In the genomic region with DNA sequence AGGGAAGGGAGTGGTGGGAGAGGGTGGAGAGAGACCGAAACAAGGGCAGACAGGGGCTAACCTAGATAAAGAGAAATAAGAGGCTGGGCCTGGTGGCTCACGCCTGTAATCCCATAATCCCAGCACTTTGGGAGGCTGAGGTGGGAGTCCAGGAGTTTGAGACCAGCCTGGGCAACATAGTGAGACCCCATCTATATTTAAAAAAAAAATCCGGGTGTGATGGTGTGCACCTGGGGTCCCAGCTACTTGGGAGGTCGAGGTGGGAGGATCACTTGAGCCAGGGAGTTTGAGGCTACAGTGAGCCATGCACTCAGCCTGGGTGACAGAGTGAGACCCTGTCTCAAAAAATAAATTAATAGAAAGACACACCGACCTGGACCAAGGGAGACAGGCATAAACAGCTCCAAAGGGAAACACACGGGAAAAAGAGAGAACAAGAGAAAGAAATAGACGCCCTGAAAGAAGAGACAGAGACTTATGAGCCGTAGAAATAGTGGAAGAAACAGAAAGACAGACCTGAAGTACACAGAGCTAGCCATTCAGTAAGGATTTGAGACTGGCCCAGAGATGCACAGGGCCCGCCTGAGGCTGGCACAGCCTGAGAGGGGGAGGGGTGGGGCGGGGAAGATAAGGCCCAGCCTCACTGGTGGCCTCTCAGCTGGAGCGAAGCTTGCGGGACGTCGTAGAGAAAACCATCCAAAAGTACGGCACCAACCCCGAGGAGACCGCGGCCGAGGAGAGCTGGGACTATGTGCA, we compare ENCODE assay signal across 15 cellular contexts. TPM values are rescaled to one million over a fixed set of nuclear protein-coding genes. Genes with fewer than 3 reads are reported as not detected.
DNase-seq lines count a peak whose midpoint lies in the region; ATAC-seq and TF ChIP-seq lines count a peak whose summit lies in the region.
"Had no signal": no experiment of that assay in that cellular context is flagged by ENCODE, and none has a peak within 500 bp of the region (broad histone marks: within the 10 kb centered on the region; RNA-seq: fewer than 3 reads in every experiment).

No MANE protein-coding gene starts in this region.

- peak overlapping the region; percentile 11 for H3K27ac Mint-ChIP-seq in dendritic cell treated with granulocyte-macrophage colony-stimulating factor and Interleukin-4, amounts not matched to agents 40 ng/mL and 50 ng/mL, for 4 days
- H3K27ac Mint-ChIP-seq in natural killer cell: peak overlapping the region; percentile 32 to 98

- H3K36me3 Mint-ChIP-seq in dendritic cell treated with granulocyte-macrophage colony-stimulating factor and Interleukin-4, amounts not matched to agents 40 ng/mL and 50 ng/mL, for 4 days (ENCODE audit: low read depth): peaks cover 48% of the 10 kb centered on the region
- H3K36me3 Mint-ChIP-seq in natural killer cell: no peaks in the 10 kb centered on the region

- H3K4me1 ChIP-seq in HUES64 (ENCODE audit: insufficient read depth, low read length): peaks cover 14% of the 10 kb centered on the region
- peaks cover 19% of the 10 kb centered on the region for H3K4me1 ChIP-seq in mucosa of descending colon (ENCODE audit: low read depth)

- intact Hi-C loops in dendritic cell treated with granulocyte-macrophage colony-stimulating factor and Interleukin-4, amounts not matched to agents 40 ng/mL and 50 ng/mL, for 4 days (cut with micrococcal nuclease): no loop called here
- intact Hi-C loops in natural killer cell (cut with micrococcal nuclease) (loop anchor here (5.0 kb wide), 1 partner anchor 35 kb away; no protein-coding TSS in a partner anchor), mucosa of descending colon (cut with DNase I, micrococcal nuclease) (no loop called here), sciatic nerve (cut with DNase I) (no loop called here)

- 46% methylated on average over 19 of the region's 19 CpGs for WGBS in HUES64

- H3K27me3 ChIP-seq in HUES64 (ENCODE audit: insufficient read depth, low read length): peaks cover 11% of the 10 kb centered on the region

- H3K9me3 ChIP-seq in HUES64 (ENCODE audit: insufficient read depth, low read depth, low read length) (no peaks in the 10 kb centered on the region), mucosa of descending colon (no peaks in the 10 kb centered on the region)

- H3K27ac ChIP-seq in HUES64 (ENCODE audit: low read depth, low read length): no peak overlapping the region

- peaks cover 74% of the 10 kb centered on the region for H3K4me1 Mint-ChIP-seq in dendritic cell treated with granulocyte-macrophage colony-stimulating factor and Interleukin-4, amounts not matched to agents 40 ng/mL and 50 ng/mL, for 4 days (ENCODE audit: low read depth)
- peaks cover 69 to 82% of the 10 kb centered on the region in 2 donors for H3K4me1 Mint-ChIP-seq in natural killer cell

- H3K36me3 ChIP-seq in HUES64 (ENCODE audit: insufficient read depth, low read length) (peaks cover 21% of the 10 kb centered on the region), mucosa of descending colon (ENCODE audit: low read depth) (no peaks in the 10 kb centered on the region)

- no peak for TF ChIP-seq CTCF in natural killer cell (IDR thresholded peaks at IDR 0.05)
- no peak for TF ChIP-seq CTCF in mucosa of descending colon (IDR thresholded peaks at IDR 0.05)

- no peak overlapping the region for H3K4me3 Mint-ChIP-seq in dendritic cell treated with granulocyte-macrophage colony-stimulating factor and Interleukin-4, amounts not matched to agents 40 ng/mL and 50 ng/mL, for 4 days
- H3K4me3 Mint-ChIP-seq in natural killer cell: peak overlapping the region; percentile 49

- no peak overlapping the region for H3K9ac ChIP-seq in HUES64 (ENCODE audit: low read depth, low read length)

- ATAC-seq in natural killer cell: no peak
- no peak for ATAC-seq in mucosa of descending colon
- ATAC-seq in sciatic nerve: no peak
- ATAC-seq: right cardiac atrium had no signal

- H3K4me3 ChIP-seq in HUES64 (ENCODE audit: low read length): peak overlapping the region; percentile 39
- no peak overlapping the region for H3K4me3 ChIP-seq in mucosa of descending colon

- H3K9me3 Mint-ChIP-seq in dendritic cell treated with granulocyte-macrophage colony-stimulating factor and Interleukin-4, amounts not matched to agents 40 ng/mL and 50 ng/mL, for 4 days: no peaks in the 10 kb centered on the region
- H3K9me3 Mint-ChIP-seq in natural killer cell: no peaks in the 10 kb centered on the region

- DNase-seq in D341Med (ENCODE audit: low spot score) (peak; percentile 12), natural killer cell (no peak), mucosa of descending colon (no peak), sciatic nerve (ENCODE audit: low spot score) (no peak), kidney tubule cell (ENCODE audit: low spot score) (no peak), NCI-H82 (lab: John Stamatoyannopoulos, UW) (no peak)
- DNase-seq: caudate nucleus, mammary epithelial cell, NCI-H1694 treated with DMSO at 0.1 percent for 48 hours, right cardiac atrium, SW 1271 had no signal

- H3K27me3 Mint-ChIP-seq in dendritic cell treated with granulocyte-macrophage colony-stimulating factor and Interleukin-4, amounts not matched to agents 40 ng/mL and 50 ng/mL, for 4 days: no peaks in the 10 kb centered on the region
- H3K27me3 Mint-ChIP-seq in natural killer cell (ENCODE audit: low read depth in 2 of 2): no peaks in the 10 kb centered on the region

RNA-seq across cellular contexts. Expression of a gene that starts 2.2 kb away (rescaled TPM):
- not detected for polyA plus RNA-seq in HUES64 (2013, experiment 1 of 2)
- polyA plus RNA-seq in HUES64 (2013, experiment 2 of 2): not detected
- total RNA-seq in natural killer cell: 100 to 1,000 TPM; 322 to 392 (median 359) TPM
- total RNA-seq in mucosa of descending colon: 10 to 100 TPM in 2 of 3 donors, 1 to 10 TPM in 1; 5.6 to 11.2 (median 10.1) TPM
- 21.3 TPM for total RNA-seq in sciatic nerve
- total RNA-seq: HT-29, mammary epithelial cell had no signal
- polyA plus RNA-seq: mammary epithelial cell had no signal

RNA-seq across cellular contexts. Expression of a gene that starts 12.5 kb away (rescaled TPM):
- 0.50 TPM for polyA plus RNA-seq in HUES64 (2013, experiment 1 of 2)
- 0.89 TPM for polyA plus RNA-seq in HUES64 (2013, experiment 2 of 2)
- total RNA-seq in natural killer cell: 10 to 100 TPM in 2 of 3 donors, 1 to 10 TPM in 1; 7.2 to 11.5 (median 10.8) TPM
- total RNA-seq in mucosa of descending colon: 1 to 10 TPM in 1 of 3 donors, under 1 TPM in 2; 0.36 to 3.7 (median 0.52) TPM
- total RNA-seq in sciatic nerve: 5.6 TPM
- total RNA-seq: HT-29 had no signal

RNA-seq across cellular contexts. Expression of a gene that starts 24.8 kb away (rescaled TPM):
- 122 TPM for polyA plus RNA-seq in HUES64 (2013, experiment 1 of 2)
- polyA plus RNA-seq in HUES64 (2013, experiment 2 of 2): 121 TPM
- total RNA-seq in natural killer cell (not detected), mucosa of descending colon (10 to 100 TPM in 2 of 3 donors, 1 to 10 TPM in 1; 9.8 to 64.0 (median 21.8) TPM), sciatic nerve (33.0 TPM)

RNA-seq across cellular contexts. Expression of a gene that starts 26.2 kb away (rescaled TPM):
- 1.3 TPM for polyA plus RNA-seq in HUES64 (2013, experiment 1 of 2)
- 3.1 TPM for polyA plus RNA-seq in HUES64 (2013, experiment 2 of 2)
- not detected for total RNA-seq in natural killer cell
- under 1 TPM in 1 of 3 donors, not detected in 2; 0.44 TPM for total RNA-seq in mucosa of descending colon
- total RNA-seq in sciatic nerve: 0.89 TPM
- total RNA-seq: mammary epithelial cell, urinary bladder had no signal

RNA-seq across cellular contexts. Expression of a gene that starts 50.6 kb away (rescaled TPM):
- polyA plus RNA-seq in HUES64 (2013, experiment 1 of 2): not detected
- polyA plus RNA-seq in HUES64 (2013, experiment 2 of 2): not detected
- under 1 TPM in 2 of 3 donors, not detected in 1; 0.73 to 0.80 TPM for total RNA-seq in natural killer cell
- not detected for total RNA-seq in mucosa of descending colon
- not detected for total RNA-seq in sciatic nerve
- total RNA-seq: HT-29, mammary epithelial cell, right cardiac atrium, urinary bladder had no signal
- polyA plus RNA-seq: mammary epithelial cell, right cardiac atrium, urinary bladder had no signal

Comparison
In these comparisons a context has a peak if more than half of its experiments do, and no peak if none do; other contexts are left out.
1. RNA of a gene that starts 2.2 kb away (total RNA-seq): 322 to 392 TPM in natural killer cell; 21.3 TPM in sciatic nerve (single experiment) and 5.6 to 11.2 TPM in mucosa of descending colon; every median in the first group is over 10 times any median in the second.
2. RNA of a gene that starts 24.8 kb away (total RNA-seq): 33.0 TPM in sciatic nerve (single experiment) and 9.8 to 64.0 TPM in mucosa of descending colon; not detected in natural killer cell; every median in the first group is over 10 times any median in the second.